14 cellular contexts compared by ENCODE assay signal in the genomic region with DNA sequence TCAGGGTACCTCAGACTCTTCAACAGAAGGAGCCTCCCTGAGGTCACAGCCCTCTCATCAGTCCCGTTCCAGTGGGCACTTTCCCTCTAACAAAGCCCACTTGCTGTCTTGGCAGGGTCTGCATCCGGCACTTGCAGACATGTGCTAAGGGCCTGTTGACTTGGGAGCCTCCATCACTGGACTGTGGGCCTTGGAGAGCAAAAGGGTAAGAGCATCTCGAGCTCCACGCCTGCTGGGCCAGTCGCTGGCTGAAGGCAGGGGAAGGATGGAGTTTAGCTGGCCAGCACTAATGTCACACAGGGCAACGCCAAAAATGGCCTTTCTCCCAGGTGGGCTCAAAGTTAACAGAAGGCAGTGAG. TPM values are rescaled to one million over a fixed set of nuclear protein-coding genes. Genes with fewer than 3 reads are reported as not detected.
DNase-seq lines count a peak whose midpoint lies in the region; ATAC-seq and TF ChIP-seq lines count a peak whose summit lies in the region.
"Had no signal": no experiment of that assay in that cellular context is flagged by ENCODE, and none has a peak within 500 bp of the region (broad histone marks: within the 10 kb centered on the region; RNA-seq: fewer than 3 reads in every experiment).

No MANE protein-coding gene starts in this region.

- H3K4me1 Mint-ChIP-seq in T-helper 17 cell, result peaks cover 47% of the 10 kb centered on the region

- H3K36me3 ChIP-seq in H7 (replicated peaks; ENCODE audit: control insufficient read depth, insufficient read depth, low read length) (peaks cover 14% of the 10 kb centered on the region), gastroesophageal sphincter (peaks cover 0 to 13% of the 10 kb centered on the region in 2 donors)
- H3K36me3 ChIP-seq: thoracic aorta had no signal

- 57% methylated on average over 1 of the region's 6 CpGs; no CpG with 5 or more reads in 1 of the 2 donors for WGBS in gastroesophageal sphincter (ENCODE audit: low coverage in 1 of 2), 2 donors

- TF ChIP-seq EP300 in gastroesophageal sphincter (IDR thresholded peaks at IDR 0.05), result no peak

- H3K9me3 ChIP-seq in T-helper 17 cell (ENCODE audit: control insufficient read depth, low read length, poor library complexity, severe bottlenecking), result no peaks in the 10 kb centered on the region
- H3K9me3 ChIP-seq in gastroesophageal sphincter, result no peaks in the 10 kb centered on the region
- H3K9me3 ChIP-seq: adrenal gland, thoracic aorta had no signal

- no peak for TF ChIP-seq POLR2A in gastroesophageal sphincter (IDR thresholded peaks at IDR 0.05)

- intact Hi-C loops in posterior vena cava (cut with DNase I), result no loop called here

- peak overlapping the region; percentile 86 for H3K27ac Mint-ChIP-seq in T-helper 17 cell

- peak overlapping the region in 3 of 4 donors; percentile 92 to 97 (median 93) for H3K27ac ChIP-seq in gastroesophageal sphincter
- H3K27ac ChIP-seq: SJSA1 had no signal

- H3K4me3 ChIP-seq in H7 (ENCODE audit: insufficient read depth, low read depth, low read length) (peak overlapping the region; percentile 85), gastroesophageal sphincter (no peak overlapping the region)
- H3K4me3 ChIP-seq: adrenal gland, SJSA1 had no signal

- no peak for DNase-seq in H7
- no peak for DNase-seq in T-helper 17 cell
- DNase-seq in posterior vena cava (ENCODE audit: low spot score), result peak; percentile 41
- no peak for DNase-seq in HCEC 1CT
- no peak for DNase-seq in NCI-H446 (lab: John Stamatoyannopoulos, UW)
- DNase-seq: Calu3; effector memory CD4-positive, alpha-beta T cell; NCI-H187 treated with DMSO at 0.1 percent for 48 hours; NK-92 treated with Interleukin-12 subunit alpha and Interleukin-12 subunit beta, amount 100 ng/mL, for 24 hours had no signal

- ATAC-seq in T-helper 17 cell, result no peak
- ATAC-seq in gastroesophageal sphincter, result no peak
- ATAC-seq in GM21825 (IDR thresholded peaks at IDR 0.05; ENCODE audit: unreplicated experiment), result no peak

- no peaks in the 10 kb centered on the region for H3K27me3 Mint-ChIP-seq in T-helper 17 cell

- peak overlapping the region; percentile 76 for H3K4me3 Mint-ChIP-seq in T-helper 17 cell

- H3K4me1 ChIP-seq in gastroesophageal sphincter, result peaks cover 10 to 37% (median 17%) of the 10 kb centered on the region in 3 donors

- peaks cover 4% of the 10 kb centered on the region for H3K36me3 Mint-ChIP-seq in T-helper 17 cell (ENCODE audit: low read depth)

- H3K27me3 ChIP-seq in H7 (ENCODE audit: control insufficient read depth, insufficient read depth, low read length), result no peaks in the 10 kb centered on the region
- H3K27me3 ChIP-seq in gastroesophageal sphincter, result no peaks in the 10 kb centered on the region
- H3K27me3 ChIP-seq: adrenal gland, SJSA1 had no signal

- TF ChIP-seq CTCF in gastroesophageal sphincter (IDR thresholded peaks at IDR 0.05), result no peak

RNA-seq across cellular contexts. Expression of a gene that starts 2.2 kb away (rescaled TPM):
- 43.4 and 51.2 TPM in 2 replicates for total RNA-seq in H7 (2014; rRNA removed; shearing (Covaris generic))
- total RNA-seq in T-helper 17 cell, result 100 to 1,000 TPM; 103 TPM
- 10 to 100 TPM; 41.1 to 58.4 (median 49.5) TPM for total RNA-seq in gastroesophageal sphincter
- 10 to 100 TPM; 60.5 to 67.6 TPM for total RNA-seq in posterior vena cava

RNA-seq across cellular contexts. Expression of a gene that starts 44.6 kb away (rescaled TPM):
- 105 and 110 TPM in 2 replicates for total RNA-seq in H7 (2014; rRNA removed; shearing (Covaris generic))
- total RNA-seq in T-helper 17 cell, result 1 to 10 TPM; 1.4 to 3.8 TPM
- total RNA-seq in gastroesophageal sphincter, result 1 to 10 TPM; 3.0 to 7.4 (median 6.6) TPM
- 1 to 10 TPM; 1.0 to 1.5 TPM for total RNA-seq in posterior vena cava

Comparison
In these comparisons a context has a peak if more than half of its experiments do, and no peak if none do; other contexts are left out.
1. RNA of a gene that starts 44.6 kb away (total RNA-seq): 105 to 110 TPM in H7; 3.0 to 7.4 TPM in gastroesophageal sphincter, 1.4 to 3.8 TPM in T-helper 17 cell and 1.0 to 1.5 TPM in posterior vena cava; every median in the first group is over 10 times any median in the second.